ENCODE assay signal across 8 cellular contexts in the genomic region with DNA sequence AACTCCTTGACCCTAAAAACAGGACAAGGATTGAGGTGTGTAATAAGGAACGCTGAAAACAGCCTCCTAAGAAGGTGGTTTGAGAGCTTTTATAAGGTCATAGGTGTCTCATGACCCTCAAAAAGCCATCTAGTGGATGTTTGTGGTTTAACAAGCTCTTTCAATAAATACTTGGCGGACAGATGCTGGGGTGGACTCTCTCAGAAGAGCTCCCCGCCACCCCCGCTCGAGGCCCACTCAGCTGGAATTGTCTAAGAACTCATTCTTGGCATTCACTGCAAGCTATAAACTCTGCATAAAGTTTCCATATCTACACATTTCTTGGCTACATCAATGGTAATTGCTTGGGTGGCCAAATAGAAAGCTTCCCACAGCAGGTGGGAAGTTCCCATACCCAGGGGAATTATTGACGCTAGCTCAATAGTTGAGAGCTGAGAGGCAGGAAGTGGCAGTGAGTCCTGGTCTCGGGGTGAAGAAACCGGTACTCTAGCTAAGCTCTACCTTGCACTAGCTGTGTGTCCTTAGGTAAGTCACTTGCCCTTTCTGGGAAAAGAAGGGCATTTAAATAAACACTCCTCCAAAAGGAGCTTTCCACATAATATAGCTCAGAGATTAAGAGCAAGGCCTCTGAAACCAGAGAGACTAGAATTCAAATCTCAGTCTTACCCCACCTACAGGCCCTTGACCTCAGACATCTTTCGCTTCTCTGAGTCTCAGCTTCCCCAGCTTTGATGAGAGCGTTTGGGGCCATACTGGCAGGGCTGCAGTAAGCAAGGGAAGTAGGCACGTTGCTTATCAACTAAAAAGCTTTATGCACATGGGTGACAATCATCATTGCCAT. TPM values are rescaled to one million over a fixed set of nuclear protein-coding genes. Genes with fewer than 3 reads are reported as not detected.
DNase-seq lines count a peak whose midpoint lies in the region; ATAC-seq and TF ChIP-seq lines count a peak whose summit lies in the region.

No MANE protein-coding gene starts in this region.

- H3K27ac ChIP-seq in CD8-positive, alpha-beta memory T cell (ENCODE audit: low read depth, low read length) = no peak overlapping the region

- no peaks in the 10 kb centered on the region for H3K36me3 ChIP-seq in CD8-positive, alpha-beta memory T cell (ENCODE audit: insufficient read depth, low read length)

- H3K4me1 ChIP-seq in CD8-positive, alpha-beta memory T cell (ENCODE audit: insufficient read depth, low read length) = no peaks in the 10 kb centered on the region

- peak; percentile 70 for DNase-seq in GM13976 (ENCODE audit: low spot score)
- DNase-seq in GM20000 (ENCODE audit: low spot score) = peak; percentile 74
- peak; percentile 62 for DNase-seq in amniotic epithelial cell (ENCODE audit: low read depth)
- peak; percentile 83 for DNase-seq in stimulated activated naive B cell treated with anti-CD40 and anti-IgM and Interleukin-4, amounts not matched to agents 10 μg/mL and 1 μg/mL and 100 μg/mL, for 72 hours
- DNase-seq in NOMO-1 (lab: John Stamatoyannopoulos, UW; ENCODE audit: unreplicated experiment in 2 of 2) = no peak
- DNase-seq in CD8-positive, alpha-beta memory T cell = no peak
- DNase-seq in posterior cingulate gyrus = no peak

- peak overlapping the region; percentile 17 to 25 for H3K4me3 Mint-ChIP-seq in stimulated activated naive B cell treated with anti-CD40 and anti-IgM and Interleukin-4, amounts not matched to agents 10 μg/mL and 1 μg/mL and 100 μg/mL, for 72 hours
- H3K4me3 Mint-ChIP-seq in CD8-positive, alpha-beta memory T cell = no peak overlapping the region

- peaks cover 6% of the 10 kb centered on the region for H3K27me3 ChIP-seq in CD8-positive, alpha-beta memory T cell (ENCODE audit: insufficient read depth, low read length, poor library complexity, severe bottlenecking)

- ATAC-seq in HG03469 (IDR thresholded peaks at IDR 0.05; ENCODE audit: unreplicated experiment) = peak; percentile 41
- ATAC-seq in stimulated activated naive B cell treated with anti-CD40 and anti-IgM and Interleukin-4, amounts not matched to agents 10 μg/mL and 1 μg/mL and 100 μg/mL, for 72 hours (replicated peaks) = peak; percentile 85 to 89

- peaks cover 46 to 60% of the 10 kb centered on the region in 2 donors for H3K4me1 Mint-ChIP-seq in stimulated activated naive B cell treated with anti-CD40 and anti-IgM and Interleukin-4, amounts not matched to agents 10 μg/mL and 1 μg/mL and 100 μg/mL, for 72 hours
- H3K4me1 Mint-ChIP-seq in CD8-positive, alpha-beta memory T cell = no peaks in the 10 kb centered on the region

- H3K4me3 ChIP-seq in CD8-positive, alpha-beta memory T cell (ENCODE audit: low read length) = no peak overlapping the region

- H3K9me3 ChIP-seq in CD8-positive, alpha-beta memory T cell (ENCODE audit: low read length) = no peaks in the 10 kb centered on the region

- peaks cover 16 to 29% of the 10 kb centered on the region in 2 donors for H3K27me3 Mint-ChIP-seq in stimulated activated naive B cell treated with anti-CD40 and anti-IgM and Interleukin-4, amounts not matched to agents 10 μg/mL and 1 μg/mL and 100 μg/mL, for 72 hours
- peaks cover 25 to 79% of the 10 kb centered on the region in 2 donors for H3K27me3 Mint-ChIP-seq in CD8-positive, alpha-beta memory T cell

- intact Hi-C loops in posterior cingulate gyrus (cut with DNase I) = no loop called here

- TF ChIP-seq CTCF in GM13976 (IDR thresholded peaks at IDR 0.05; ENCODE audit: borderline replicate concordance, control extremely low read depth, extremely low read depth, insufficient read depth, missing control alignments) (peak; percentile 30), GM20000 (IDR thresholded peaks at IDR 0.05; ENCODE audit: extremely low read depth, missing control alignments) (no peak)

- H3K27ac Mint-ChIP-seq in stimulated activated naive B cell treated with anti-CD40 and anti-IgM and Interleukin-4, amounts not matched to agents 10 μg/mL and 1 μg/mL and 100 μg/mL, for 72 hours = peak overlapping the region; percentile 88
- H3K27ac Mint-ChIP-seq in CD8-positive, alpha-beta memory T cell = no peak overlapping the region

- no peaks in the 10 kb centered on the region for H3K36me3 Mint-ChIP-seq in stimulated activated naive B cell treated with anti-CD40 and anti-IgM and Interleukin-4, amounts not matched to agents 10 μg/mL and 1 μg/mL and 100 μg/mL, for 72 hours
- H3K36me3 Mint-ChIP-seq in CD8-positive, alpha-beta memory T cell = no peaks in the 10 kb centered on the region

- CTCF ChIA-PET in CD8-positive, alpha-beta memory T cell (lab: Charles Lee) = interaction anchor here (1.1 kb wide), 1 partner anchor 12 kb away, joined by 4 read pairs; no protein-coding TSS in a partner anchor

- POLR2A ChIA-PET in CD8-positive, alpha-beta memory T cell (lab: Charles Lee) = no interaction called here

- in situ Hi-C loops in GM13976 (cut with MboI; ENCODE audit: low sequenced_read_pairs, unreplicated experiment) = no loop called here

- H3K9me3 Mint-ChIP-seq in stimulated activated naive B cell treated with anti-CD40 and anti-IgM and Interleukin-4, amounts not matched to agents 10 μg/mL and 1 μg/mL and 100 μg/mL, for 72 hours = peaks cover 3 to 4% of the 10 kb centered on the region in 2 donors
- no peaks in the 10 kb centered on the region for H3K9me3 Mint-ChIP-seq in CD8-positive, alpha-beta memory T cell

RNA-seq across cellular contexts. Expression of a gene that starts 6.4 kb away (rescaled TPM):
- total RNA-seq in CD8-positive, alpha-beta memory T cell = not detected
- polyA plus RNA-seq in CD8-positive, alpha-beta memory T cell = not detected

RNA-seq across cellular contexts. Expression of a gene that starts 22.1 kb away (rescaled TPM):
- total RNA-seq in CD8-positive, alpha-beta memory T cell = not detected
- polyA plus RNA-seq in CD8-positive, alpha-beta memory T cell = not detected

RNA-seq across cellular contexts. Expression of a gene that starts 38.6 kb away (rescaled TPM):
- not detected for total RNA-seq in CD8-positive, alpha-beta memory T cell
- polyA plus RNA-seq in CD8-positive, alpha-beta memory T cell = not detected

Comparison
In these comparisons a context has a peak if more than half of its experiments do, and no peak if none do; other contexts are left out.
1. DNase-seq: peak in GM13976 (single experiment), GM20000 (single experiment), amniotic epithelial cell (single experiment) and stimulated activated naive B cell treated with anti-CD40 and anti-IgM and Interleukin-4, amounts not matched to agents 10 μg/mL and 1 μg/mL and 100 μg/mL, for 72 hours (single experiment); none in NOMO-1 (0 of 2), CD8-positive, alpha-beta memory T cell (0 of 5) and posterior cingulate gyrus (0 of 10).
2. H3K4me3 Mint-ChIP-seq: peak in stimulated activated naive B cell treated with anti-CD40 and anti-IgM and Interleukin-4, amounts not matched to agents 10 μg/mL and 1 μg/mL and 100 μg/mL, for 72 hours (2 of 2); none in CD8-positive, alpha-beta memory T cell (0 of 7).